Comparison of ENCODE assay signal across 34 cellular contexts in the genomic region with DNA sequence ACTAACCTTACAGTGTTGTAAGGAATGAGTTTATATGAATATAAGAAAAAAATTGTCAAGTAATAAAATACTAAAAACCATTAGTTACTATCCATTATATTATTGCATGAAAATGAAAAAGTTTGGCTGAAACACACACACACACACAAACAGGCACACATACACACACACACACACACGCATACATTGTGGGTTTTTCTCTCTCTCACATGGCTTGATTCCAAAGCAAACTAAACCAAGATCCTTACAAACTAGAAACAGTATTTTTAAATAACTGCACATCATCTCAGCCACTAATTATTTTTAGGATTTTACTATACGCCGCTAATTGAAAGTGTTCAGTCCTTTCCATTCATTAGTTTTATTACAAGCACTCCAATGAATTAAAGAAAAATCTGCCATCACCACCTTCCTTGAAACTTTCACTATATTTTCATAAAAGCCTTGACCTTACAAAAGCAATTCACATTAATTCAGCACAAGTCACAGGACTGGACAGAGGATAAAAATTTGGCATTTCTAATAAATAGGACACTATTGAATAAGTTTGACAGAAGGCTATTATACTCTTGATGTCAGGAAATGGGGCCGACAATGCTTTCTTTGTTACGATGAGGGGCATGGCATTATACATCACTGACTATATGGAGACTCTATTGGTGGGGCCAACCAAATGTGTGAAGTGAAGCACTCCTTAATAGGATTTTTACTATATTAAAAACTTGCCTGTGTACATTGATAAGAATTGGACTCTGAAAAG.
DNase-seq lines count a peak whose midpoint lies in the region; ATAC-seq and TF ChIP-seq lines count a peak whose summit lies in the region.
"Had no signal": no experiment of that assay in that cellular context is flagged by ENCODE, and none has a peak within 500 bp of the region (broad histone marks: within the 10 kb centered on the region; RNA-seq: fewer than 3 reads in every experiment).

No MANE protein-coding gene starts in this region.

- H4K5ac ChIP-seq in H9 (ENCODE audit: insufficient read length, low read depth, low read length) = no peak overlapping the region

- H3K9ac ChIP-seq in H9 (ENCODE audit: extremely low read depth, insufficient read length, low read length) = no peak overlapping the region

- TF ChIP-seq CTCF in dorsolateral prefrontal cortex (IDR thresholded peaks at IDR 0.05 in 54 of 56, conservative IDR thresholded peaks at IDR 0.05 in 2 of 56; ENCODE audit: low read depth in 1 of 56, partially characterized antibody in 56 of 56) (no peak), H9 (conservative IDR thresholded peaks at IDR 0.05) (no peak)

- H2AK5ac ChIP-seq in H9 (ENCODE audit: insufficient read length, low read length) = no peak overlapping the region

- H3K27me3 ChIP-seq in dorsolateral prefrontal cortex (no peaks in the 10 kb centered on the region), H9 (ENCODE audit: insufficient read depth, low read length) (no peaks in the 10 kb centered on the region)
- H3K27me3 ChIP-seq: cardiac muscle cell, foreskin keratinocyte, neutrophil, right lobe of liver, transverse colon had no signal

- H2BK120ac ChIP-seq in H9 (ENCODE audit: low read depth, low read length, poor library complexity, severe bottlenecking) = no peak overlapping the region

- no peaks in the 10 kb centered on the region for H4K20me1 ChIP-seq in H9 (ENCODE audit: control insufficient read depth, insufficient read depth, insufficient read length)

- intact Hi-C loops in dorsolateral prefrontal cortex (cut with DNase I) (no loop called here), sciatic nerve (cut with DNase I) (no loop called here)

- H3K27ac ChIP-seq in dorsolateral prefrontal cortex = peak overlapping the region in 37 of 59 donors; percentile 2 to 76 (median 45)
- no peak overlapping the region for H3K27ac ChIP-seq in H9 (ENCODE audit: insufficient read length, low read depth, low read length)
- H3K27ac ChIP-seq: cardiac muscle cell, coronary artery, foreskin keratinocyte, neutrophil, right lobe of liver, transverse colon had no signal

- no peaks in the 10 kb centered on the region for H3K79me1 ChIP-seq in H9 (ENCODE audit: insufficient read depth, low read depth, low read length, poor library complexity, severe bottlenecking)

- H2BK5ac ChIP-seq in H9 (ENCODE audit: insufficient read length, low read length) = no peak overlapping the region

- H3K4me3 ChIP-seq in dorsolateral prefrontal cortex = peak overlapping the region in 19 of 59 donors; percentile 2 to 49 (median 26)
- H3K4me3 ChIP-seq: cardiac muscle cell, coronary artery, right lobe of liver, transverse colon had no signal

- no peak overlapping the region for H4K8ac ChIP-seq in H9 (replicated peaks; ENCODE audit: insufficient read length, low read depth, low read length)

- no peaks in the 10 kb centered on the region for H3K36me3 Mint-ChIP-seq in H9 (ENCODE audit: insufficient read depth in 1 of 3, low read depth in 3 of 3)
- H3K36me3 Mint-ChIP-seq: activated naive CD4-positive, alpha-beta T cell treated with anti-CD3 and anti-CD28 coated beads, Interleukin-2, amount 50 U/mL, for 24 hours; CD8-positive, alpha-beta memory T cell; memory B cell had no signal

- no peak overlapping the region for H3K4ac ChIP-seq in H9 (ENCODE audit: low read depth, low read length)

- H3K79me2 ChIP-seq in H9 (ENCODE audit: insufficient read depth, low read length) = no peaks in the 10 kb centered on the region

- H2BK12ac ChIP-seq in H9 (ENCODE audit: insufficient read length, low read depth, low read length) = no peak overlapping the region

- H3K23ac ChIP-seq in H9 (ENCODE audit: insufficient read length, low read depth, low read length) = no peak overlapping the region

- H4K91ac ChIP-seq in H9 (ENCODE audit: insufficient read length, low read depth, low read length) = no peak overlapping the region

- H3K14ac ChIP-seq in H9 (ENCODE audit: insufficient read depth, low read length) = no peak overlapping the region

- no peak overlapping the region for H3K4me3 Mint-ChIP-seq in H9
- H3K4me3 Mint-ChIP-seq: activated CD8-positive, alpha-beta T cell treated with anti-CD3 and anti-CD28 coated beads for 36 hours; activated naive CD4-positive, alpha-beta T cell treated with anti-CD3 and anti-CD28 coated beads, Interleukin-2, amount 50 U/mL, for 24 hours; CD8-positive, alpha-beta memory T cell; effector memory CD8-positive, alpha-beta T cell; memory B cell had no signal

- H3T11ph ChIP-seq in H9 (ENCODE audit: low read length) = no peak overlapping the region

- peaks cover 3 to 5% of the 10 kb centered on the region in 2 experiments; a peak in 3 of 4 replicates for H3K4me1 Mint-ChIP-seq in H9
- H3K4me1 Mint-ChIP-seq: activated naive CD4-positive, alpha-beta T cell treated with anti-CD3 and anti-CD28 coated beads, Interleukin-2, amount 50 U/mL, for 24 hours; CD8-positive, alpha-beta memory T cell; memory B cell had no signal

- H2BK15ac ChIP-seq in H9 (ENCODE audit: low read depth, low read length) = no peak overlapping the region

- no peaks in the 10 kb centered on the region for H3K27me3 Mint-ChIP-seq in H9 (ENCODE audit: low read depth)
- H3K27me3 Mint-ChIP-seq: activated CD8-positive, alpha-beta T cell treated with anti-CD3 and anti-CD28 coated beads for 36 hours; activated naive CD4-positive, alpha-beta T cell treated with anti-CD3 and anti-CD28 coated beads, Interleukin-2, amount 50 U/mL, for 24 hours; CD8-positive, alpha-beta memory T cell; effector memory CD8-positive, alpha-beta T cell; memory B cell had no signal

- H3K56ac ChIP-seq in H9 (ENCODE audit: insufficient read length, low read depth, low read length) = no peak overlapping the region

- H3K4me1 ChIP-seq in H9 (ENCODE audit: insufficient read depth, low read length) = no peaks in the 10 kb centered on the region
- H3K4me1 ChIP-seq: BE2C, foreskin keratinocyte, right lobe of liver, transverse colon had no signal

- H2BK20ac ChIP-seq in H9 (ENCODE audit: low read depth, low read length, poor library complexity, severe bottlenecking) = no peak overlapping the region

- peak; percentile 1 for DNase-seq in LHCN-M2 (ENCODE audit: low read depth)
- peak in 3 of 10 donors; percentile 14 to 46 (median 38) for DNase-seq in dorsolateral prefrontal cortex
- DNase-seq in inferior parietal cortex (ENCODE audit: extremely low spot score) = peak; percentile 67
- no peak for DNase-seq in sciatic nerve (ENCODE audit: low spot score)
- no peak for DNase-seq in H9
- DNase-seq in stimulated activated CD4-positive, alpha-beta T cell treated with anti-CD3 and anti-CD28 coated beads, Interleukin-12 subunit alpha, Interleukin-12 subunit beta, amount 100 ng/mL, for 4 hours = no peak
- no peak for DNase-seq in activated gamma-delta T cell (lab: John Stamatoyannopoulos, UW)
- DNase-seq: ACHN; activated CD8-positive, alpha-beta T cell treated with anti-CD3 and anti-CD28 coated beads for 36 hours; amniotic stem cell; BE2C; CD8-positive, alpha-beta memory T cell; effector memory CD8-positive, alpha-beta T cell; EL; foreskin keratinocyte; Karpas-422; NCI-H1436 treated with DMSO at 0.1 percent for 48 hours; NCI-H446; NCI-H748 treated with DMSO at 0.1 percent for 48 hours; right lobe of liver; SHP77 treated with DMSO at 0.1 percent for 48 hours; stimulated activated CD4-positive, alpha-beta T cell treated with anti-CD3 and anti-CD28 coated beads, Interleukin-4, amount 100 ng/mL, for 4 hours; T-helper 9 cell; transverse colon had no signal

- H3K9me3 Mint-ChIP-seq in H9 = no peaks in the 10 kb centered on the region
- H3K9me3 Mint-ChIP-seq: memory B cell had no signal

- no peaks in the 10 kb centered on the region for H3K9me3 ChIP-seq in H9 (ENCODE audit: control insufficient read depth, low read depth, low read length)
- H3K9me3 ChIP-seq: BE2C, neutrophil, right lobe of liver, transverse colon had no signal

- no peak overlapping the region for H2AFZ ChIP-seq in H9 (ENCODE audit: low read length)

- WGBS in H9 (ENCODE audit: extremely low coverage, insufficient read length, low lambda C conversion rate) = no CpG with 5 or more reads among the region's 5 CpGs

- H3K27ac Mint-ChIP-seq in H9 = no peak overlapping the region
- H3K27ac Mint-ChIP-seq: activated CD8-positive, alpha-beta T cell treated with anti-CD3 and anti-CD28 coated beads for 36 hours; activated naive CD4-positive, alpha-beta T cell treated with anti-CD3 and anti-CD28 coated beads, Interleukin-2, amount 50 U/mL, for 24 hours; CD8-positive, alpha-beta memory T cell; effector memory CD8-positive, alpha-beta T cell; memory B cell; progenitor cell of endocrine pancreas had no signal

- H3K18ac ChIP-seq in H9 (ENCODE audit: insufficient read length, low read depth, low read length) = no peak overlapping the region

- no peaks in the 10 kb centered on the region for H3K23me2 ChIP-seq in H9 (ENCODE audit: insufficient read length, low read depth, low read length, poor library complexity, severe bottlenecking)

- ATAC-seq in sciatic nerve (peak; percentile 67), GM19351 (IDR thresholded peaks at IDR 0.05; ENCODE audit: unreplicated experiment) (no peak)
- ATAC-seq: activated CD8-positive, alpha-beta T cell treated with anti-CD3 and anti-CD28 coated beads for 36 hours; effector memory CD8-positive, alpha-beta T cell; foreskin keratinocyte; HCT116; HepG2; Panc1; right lobe of liver had no signal

- H3K4me2 ChIP-seq in H9 (ENCODE audit: insufficient read depth, insufficient read length, low read length) = no peak overlapping the region

Comparison
In these comparisons a context has a peak if more than half of its experiments do, and no peak if none do; other contexts are left out.
1. DNase-seq: peak in LHCN-M2 (single experiment) and inferior parietal cortex (single experiment); none in sciatic nerve (single experiment), H9 (single experiment), stimulated activated CD4-positive, alpha-beta T cell treated with anti-CD3 and anti-CD28 coated beads, Interleukin-12 subunit alpha, Interleukin-12 subunit beta, amount 100 ng/mL, for 4 hours (single experiment) and activated gamma-delta T cell (single experiment).